Comparison of ENCODE assay signal across 16 cellular contexts in genomic region chr18:9354256-9354655, GRCh38.
DNase-seq lines count a peak whose midpoint lies in the region; ATAC-seq and TF ChIP-seq lines count a peak whose summit lies in the region.
"Had no signal": no experiment of that assay in that cellular context is flagged by ENCODE, and none has a peak within 500 bp of the region (broad histone marks: within the 10 kb centered on the region; RNA-seq: fewer than 3 reads in every experiment).

No MANE protein-coding gene starts in this region.

- CTCF ChIA-PET in GM10248 (lab: Yijun Ruan, JAX) = interaction anchor here (1.1 to 3.0 kb wide), 3 partner anchors 12 to 50 kb away, joined by 3 to 14 read pairs (median 7); no protein-coding TSS in a partner anchor

- TF ChIP-seq CTCF in GM10248 (IDR thresholded peaks at IDR 0.05; ENCODE audit: control extremely low read depth, extremely low read depth, low read depth, missing control alignments) (no peak), astrocyte of the spinal cord (IDR thresholded peaks at IDR 0.05; ENCODE audit: low read depth, low read length) (no peak)

- peak; percentile 34 for DNase-seq in GM10248 (ENCODE audit: extremely low spot score)
- DNase-seq in astrocyte of the spinal cord (ENCODE audit: low read depth, low spot score) = peak; percentile 17
- DNase-seq in NAMALWA (ENCODE audit: low spot score) = no peak
- DNase-seq in NCI-H1694 (lab: John Stamatoyannopoulos, UW) = no peak
- no peak for DNase-seq in DMS153 (lab: John Stamatoyannopoulos, UW)
- DNase-seq: AML-193; amniotic stem cell; dermis blood vessel endothelial cell; foreskin fibroblast; NCI-H1048; NCI-H510A; stimulated activated CD4-positive, alpha-beta T cell treated with anti-CD3 and anti-CD28 coated beads, Interleukin-1b, Interleukin-23, amount 100 ng/mL, for 48 hours had no signal

- POLR2A ChIA-PET in GM10248 (lab: Yijun Ruan, JAX) = no interaction called here

- in situ Hi-C loops in astrocyte of the spinal cord (cut with HindIII; ENCODE audit: low sequenced_read_pairs) = no loop called here

- ATAC-seq in GM19035 (IDR thresholded peaks at IDR 0.05; ENCODE audit: unreplicated experiment) (peak; percentile 60), HG03064 (IDR thresholded peaks at IDR 0.05; ENCODE audit: low read depth, unreplicated experiment) (peak; percentile 26), GM19023 (IDR thresholded peaks at IDR 0.05; ENCODE audit: unreplicated experiment) (no peak)
- ATAC-seq: Right ventricle myocardium inferior had no signal

- H3K4me3 ChIP-seq in astrocyte of the spinal cord (ENCODE audit: low read depth, low read length) = no peak overlapping the region

Comparison
In these comparisons a context has a peak if more than half of its experiments do, and no peak if none do; other contexts are left out.
1. DNase-seq: peak in GM10248 (single experiment) and astrocyte of the spinal cord (single experiment); none in NAMALWA (single experiment), NCI-H1694 (single experiment) and DMS153 (single experiment).